19 cellular contexts compared by ENCODE assay signal in the genomic region with DNA sequence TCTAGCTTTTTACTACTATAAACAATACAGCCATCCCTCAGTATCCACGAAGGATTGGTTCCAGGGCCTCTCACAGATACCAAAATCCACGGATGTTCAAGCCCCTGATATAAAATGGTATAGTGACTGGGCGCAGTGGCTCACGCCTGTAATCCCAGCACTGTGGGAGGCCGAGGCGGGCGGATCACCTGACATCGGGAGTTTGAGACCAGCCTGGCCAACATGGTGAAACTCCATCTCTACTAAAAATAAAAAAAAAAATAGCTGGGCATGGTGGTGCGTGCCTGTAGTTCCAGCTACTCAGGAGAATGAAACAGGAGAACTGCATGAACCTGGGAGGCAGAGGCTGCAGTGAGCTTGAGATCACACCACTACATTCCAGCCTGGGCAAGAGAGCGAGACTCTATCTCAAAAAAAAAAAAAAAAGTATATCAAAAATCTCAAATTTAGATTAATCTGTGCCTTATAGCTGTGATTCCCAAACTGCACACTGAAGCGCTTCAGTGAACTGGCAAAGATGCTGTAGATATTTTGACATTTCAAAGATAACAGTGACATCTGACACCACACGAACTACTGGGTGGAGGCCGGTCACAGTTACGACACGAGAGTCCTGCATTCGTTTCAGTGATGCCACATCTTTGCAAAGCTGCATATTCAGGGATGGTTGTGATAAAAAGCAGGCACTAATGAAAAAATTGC. TPM values are rescaled to one million over a fixed set of nuclear protein-coding genes. Genes with fewer than 3 reads are reported as not detected.
A peak's percentile ranks its signal among the peaks of the same experiment; 100 is the strongest.
DNase-seq lines count a peak whose midpoint lies in the region; TF ChIP-seq lines count a peak whose summit lies in the region.
"Had no signal": no experiment of that assay in that cellular context is flagged by ENCODE, and none has a peak within 500 bp of the region (broad histone marks: within the 10 kb centered on the region; RNA-seq: fewer than 3 reads in every experiment).

No MANE protein-coding gene starts in this region.

- no peaks in the 10 kb centered on the region for H4K20me1 ChIP-seq in PC-9 (ENCODE audit: insufficient read depth)
- H4K20me1 ChIP-seq: BLaER1 had no signal

- H3K9me2 ChIP-seq in PC-9 (ENCODE audit: insufficient read depth): no peaks in the 10 kb centered on the region

- H3K27ac ChIP-seq in PC-9 (no peak overlapping the region), sigmoid colon (no peak overlapping the region)
- H3K27ac ChIP-seq: BLaER1, Peyer's patch had no signal

- TF ChIP-seq CTCF in PC-9 (conservative IDR thresholded peaks at IDR 0.05) (no peak), sigmoid colon (IDR thresholded peaks at IDR 0.05) (no peak)

- CTCF ChIA-PET in PC-9 (lab: Charles Lee): interaction anchor here (0.7 kb wide), 1 partner anchor 410 kb away, joined by 5 read pairs; no protein-coding TSS in a partner anchor

- no peaks in the 10 kb centered on the region for H3K79me2 ChIP-seq in PC-9 (ENCODE audit: low read depth)

- intact Hi-C loops in PC-9 (cut with micrococcal nuclease; ENCODE audit: unreplicated experiment): no loop called here
- intact Hi-C loops in posterior cingulate gyrus (cut with DNase I): no loop called here
- intact Hi-C loops in sigmoid colon (cut with DNase I): no loop called here

- H3K4me1 ChIP-seq in PC-9 (replicated peaks; ENCODE audit: insufficient read depth): no peaks in the 10 kb centered on the region
- no peaks in the 10 kb centered on the region for H3K4me1 ChIP-seq in sigmoid colon
- H3K4me1 ChIP-seq: Peyer's patch had no signal

- no TSS peak for BruUV-seq in PC-9 (replicated peaks; lab: Mats Ljungman, UMichigan)

- H3K4me3 ChIP-seq in PC-9 (no peak overlapping the region), sigmoid colon (no peak overlapping the region)
- H3K4me3 ChIP-seq: BLaER1, Peyer's patch had no signal

- no peak for TF ChIP-seq POLR2A in sigmoid colon (IDR thresholded peaks at IDR 0.05)

- no peaks in the 10 kb centered on the region for H3K36me3 ChIP-seq in PC-9 (ENCODE audit: low read depth)
- H3K36me3 ChIP-seq in sigmoid colon: peaks cover 0 to 12% (median 0%) of the 10 kb centered on the region in 4 donors
- H3K36me3 ChIP-seq: BLaER1, Peyer's patch had no signal

- H3F3A ChIP-seq in PC-9 (ENCODE audit: insufficient read depth, low read depth): no peaks in the 10 kb centered on the region; the same call in 1 of the 2 replicates

- 85 to 93% methylated on average over 16 of the region's 16 CpGs for WGBS in sigmoid colon, 2 donors

- no peak overlapping the region for H3K4me2 ChIP-seq in PC-9
- H3K4me2 ChIP-seq: BLaER1 had no signal

- POLR2A ChIA-PET in PC-9 (lab: Charles Lee; ENCODE audit: unreplicated experiment): no interaction called here

- no peak for TF ChIP-seq EP300 in sigmoid colon (IDR thresholded peaks at IDR 0.05)

- no peak overlapping the region for H2AFZ ChIP-seq in PC-9

- no peaks in the 10 kb centered on the region for H3K27me3 ChIP-seq in PC-9 (ENCODE audit: insufficient read depth, low read depth)
- H3K27me3 ChIP-seq in sigmoid colon: no peaks in the 10 kb centered on the region
- H3K27me3 ChIP-seq: BLaER1, Peyer's patch had no signal

- no peaks in the 10 kb centered on the region for H3K9me3 ChIP-seq in PC-9 (ENCODE audit: insufficient read depth, low read depth)
- H3K9me3 ChIP-seq in sigmoid colon: no peaks in the 10 kb centered on the region
- H3K9me3 ChIP-seq: BLaER1, Peyer's patch had no signal

- DNase-seq in M059J (ENCODE audit: low read depth): peak; percentile 22
- DNase-seq in PC-9: peak; percentile 8 to 50
- peak; percentile 13 for DNase-seq in left kidney (ENCODE audit: low read depth, low spot score)
- no peak for DNase-seq in posterior cingulate gyrus
- no peak for DNase-seq in sigmoid colon
- DNase-seq in NCI-H524 (lab: John Stamatoyannopoulos, UW): no peak
- DNase-seq in A172 (ENCODE audit: low spot score): no peak
- DNase-seq: ACHN; CD4-positive, alpha-beta T cell; COR-L47; DMS79; NCI-H1048; NCI-H1436; NCI-H187 treated with DMSO at 0.1 percent for 48 hours; NCI-H226; NCI-H524 treated with DMSO at 0.1 percent for 48 hours; NCI-H82; Peyer's patch had no signal

RNA-seq across cellular contexts. Expression of a gene that starts 38.3 kb away (rescaled TPM):
- 44.8 and 57.8 TPM in 2 replicates for total RNA-seq in M059J (2014; rRNA removed; shearing (Covaris generic))
- total RNA-seq in PC-9 (2021) (43.5 and 49.7 TPM in 2 replicates), sigmoid colon (10 to 100 TPM; 21.4 to 33.5 (median 27.0) TPM)
- polyA plus RNA-seq in sigmoid colon: 10 to 100 TPM in 2 of 3 donors, 1 to 10 TPM in 1; 9.0 to 20.1 (median 18.3) TPM
- 40.7 and 46.5 TPM in 2 replicates for total RNA-seq in A172 (2014; rRNA removed; shearing (Covaris generic))

RNA-seq across cellular contexts. Expression of a gene that starts 48.3 kb away (rescaled TPM):
- 0.22 TPM in 1 of 2 replicates, not detected in the other for total RNA-seq in M059J (2014; rRNA removed; shearing (Covaris generic))
- total RNA-seq in PC-9 (2021): 1.7 and 2.0 TPM in 2 replicates
- 1 to 10 TPM; 4.8 to 7.2 (median 5.6) TPM for total RNA-seq in sigmoid colon
- under 1 TPM in 2 of 3 donors, not detected in 1; 0.52 to 0.60 TPM for polyA plus RNA-seq in sigmoid colon
- 0.36 and 0.55 TPM in 2 replicates for total RNA-seq in A172 (2014; rRNA removed; shearing (Covaris generic))

RNA-seq across cellular contexts. Expression of a gene that starts 53.7 kb away (rescaled TPM):
- total RNA-seq in M059J (2014; rRNA removed; shearing (Covaris generic)): 1.8 and 3.0 TPM in 2 replicates
- 19.1 and 21.2 TPM in 2 replicates for total RNA-seq in PC-9 (2021)
- 1 to 10 TPM; 2.6 to 5.0 (median 2.9) TPM for total RNA-seq in sigmoid colon
- 1 to 10 TPM; 2.4 to 4.5 (median 2.8) TPM for polyA plus RNA-seq in sigmoid colon
- total RNA-seq in A172 (2014; rRNA removed; shearing (Covaris generic)): 2.2 and 5.1 TPM in 2 replicates

Comparison
In these comparisons a context has a peak if more than half of its experiments do, and no peak if none do; other contexts are left out.
1. DNase-seq: peak in M059J (single experiment), PC-9 (2 of 2) and left kidney (single experiment); none in posterior cingulate gyrus (0 of 10), sigmoid colon (single experiment), NCI-H524 (0 of 2) and A172 (single experiment).